Comparison of ENCODE assay signal across 27 cellular contexts in the genomic region with DNA sequence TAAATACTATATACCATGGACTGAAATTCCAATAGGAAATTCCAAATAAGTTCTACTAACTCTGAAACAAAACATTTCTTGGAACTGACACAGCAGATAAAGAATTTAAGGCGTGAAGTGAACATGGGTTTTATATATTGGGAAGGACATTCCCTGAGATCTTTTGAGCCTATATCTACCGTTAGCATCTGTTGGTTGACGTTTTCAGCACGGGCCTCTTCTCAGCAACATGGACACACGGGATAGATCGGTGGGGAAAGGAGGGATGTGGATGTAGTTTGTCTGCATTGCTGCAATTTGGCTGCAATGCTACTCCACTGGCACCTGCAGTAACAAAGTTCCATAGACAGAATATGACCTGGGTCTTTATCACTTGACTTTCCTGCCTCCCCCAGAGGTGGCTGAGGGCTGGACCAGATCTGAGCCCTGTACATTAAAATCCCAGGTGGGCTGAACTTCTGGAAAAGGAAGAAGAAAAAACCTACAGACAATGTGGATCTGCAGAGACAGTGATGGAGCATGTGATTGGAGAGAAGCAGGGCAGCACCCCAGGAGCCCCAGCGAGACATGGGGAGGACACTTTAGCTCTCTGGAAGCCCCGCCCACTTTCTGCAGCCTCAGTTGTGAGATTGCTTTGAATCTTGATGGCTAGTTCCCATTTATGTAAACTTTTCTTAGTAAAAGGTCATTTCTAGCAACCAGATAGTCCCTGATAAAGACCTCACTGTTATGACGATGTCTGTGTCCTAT.
DNase-seq lines count a peak whose midpoint lies in the region; ATAC-seq, FAIRE-seq and TF ChIP-seq lines count a peak whose summit lies in the region.
"Had no signal": no experiment of that assay in that cellular context is flagged by ENCODE, and none has a peak within 500 bp of the region (broad histone marks: within the 10 kb centered on the region; RNA-seq: fewer than 3 reads in every experiment).

No MANE protein-coding gene starts in this region.

- ATAC-seq in Right ventricle myocardium inferior (no peak), left colon (no peak)
- no peak for ATAC-seq in stimulated activated naive B cell treated with anti-CD40 and anti-IgM and Interleukin-4, amounts not matched to agents 10 μg/mL and 1 μg/mL and 100 μg/mL, for 72 hours (replicated peaks)
- ATAC-seq: GM12878, HCT116 had no signal

- no peak for FAIRE-seq in urothelium cell line (lab: Jason Lieb, UNC)
- FAIRE-seq: A204.1, D721Med, GM12878, GM19239 had no signal

- H3K9me2 ChIP-seq in OCI-LY1 (ENCODE audit: low read depth, low read length): no peaks in the 10 kb centered on the region

- H3K4me3 Mint-ChIP-seq in stimulated activated naive B cell treated with anti-CD40 and anti-IgM and Interleukin-4, amounts not matched to agents 10 μg/mL and 1 μg/mL and 100 μg/mL, for 72 hours: no peak overlapping the region
- H3K4me3 Mint-ChIP-seq in mesothelial cell of epicardium: no peak overlapping the region
- H3K4me3 Mint-ChIP-seq: CD14-positive monocyte; CD4-positive, alpha-beta T cell; CD8-positive, alpha-beta memory T cell; H9 had no signal

- H3K9me3 ChIP-seq in left ventricle myocardium inferior (replicated peaks): no peaks in the 10 kb centered on the region
- no peaks in the 10 kb centered on the region for H3K9me3 ChIP-seq in OCI-LY1 (ENCODE audit: low read length)
- H3K9me3 ChIP-seq: BE2C; BLaER1 treated with 17β-estradiol and CSF1 and Interleukin-3, amounts not matched to agents 10 nM and 100 nM had no signal

- H4K20me1 ChIP-seq in OCI-LY1 (ENCODE audit: insufficient read depth, low read length): no peaks in the 10 kb centered on the region
- H4K20me1 ChIP-seq: BLaER1 treated with 17β-estradiol and CSF1 and Interleukin-3, amounts not matched to agents 10 nM and 100 nM had no signal

- peak; percentile 60 for DNase-seq in Right ventricle myocardium inferior (ENCODE audit: missing footprints)
- no peak for DNase-seq in left ventricle myocardium inferior
- DNase-seq in mesenteric fat pad (ENCODE audit: low spot score): peak; percentile 64
- DNase-seq in stimulated activated naive B cell treated with anti-CD40 and anti-IgM and Interleukin-4, amounts not matched to agents 10 μg/mL and 1 μg/mL and 100 μg/mL, for 72 hours: no peak
- no peak for DNase-seq in urothelium cell line (ENCODE audit: low spot score)
- DNase-seq in left colon: no peak
- no peak for DNase-seq in mesothelial cell of epicardium (ENCODE audit: low spot score in 2 of 2, unreplicated experiment in 2 of 2)
- DNase-seq: ACHN; AML-193; BE2C; CD4-positive, alpha-beta T cell; CD8-positive, alpha-beta memory T cell; DMS 273 treated with DMSO at 0.1 percent for 48 hours; DMS79; EL; GDM1; GOT3; H9 had no signal

- H3K9ac ChIP-seq in OCI-LY1 (ENCODE audit: low read length): no peak overlapping the region
- H3K9ac ChIP-seq: BLaER1 treated with 17β-estradiol and CSF1 and Interleukin-3, amounts not matched to agents 10 nM and 100 nM had no signal

- no peaks in the 10 kb centered on the region for H3F3A ChIP-seq in OCI-LY1 (ENCODE audit: insufficient read depth, low read length)

- H3K4me1 ChIP-seq in left ventricle myocardium inferior (peaks cover 11% of the 10 kb centered on the region), OCI-LY1 (ENCODE audit: insufficient read depth, low read length, severe bottlenecking) (peaks cover 68% of the 10 kb centered on the region)
- H3K4me1 ChIP-seq: BE2C had no signal

- no peak overlapping the region for H3K4me2 ChIP-seq in OCI-LY1 (ENCODE audit: low read length)
- H3K4me2 ChIP-seq: BLaER1 treated with 17β-estradiol and CSF1 and Interleukin-3, amounts not matched to agents 10 nM and 100 nM had no signal

- no peaks in the 10 kb centered on the region for H3K36me3 ChIP-seq in left ventricle myocardium inferior
- H3K36me3 ChIP-seq in OCI-LY1 (ENCODE audit: insufficient read depth, low read length): no peaks in the 10 kb centered on the region; the same call in 1 of the 2 replicates
- H3K36me3 ChIP-seq: BE2C; BLaER1 treated with 17β-estradiol and CSF1 and Interleukin-3, amounts not matched to agents 10 nM and 100 nM had no signal

- no peak overlapping the region for H3K27ac ChIP-seq in left ventricle myocardium inferior (replicated peaks)
- peak overlapping the region; percentile 26 for H3K27ac ChIP-seq in OCI-LY1 (ENCODE audit: low read depth, low read length, poor library complexity, severe bottlenecking)
- H3K27ac ChIP-seq: 22Rv1; BLaER1 treated with 17β-estradiol and CSF1 and Interleukin-3, amounts not matched to agents 10 nM and 100 nM had no signal

- no peak overlapping the region for H2AFZ ChIP-seq in OCI-LY1 (ENCODE audit: low read length)

- TF ChIP-seq CTCF in left ventricle myocardium inferior (IDR thresholded peaks at IDR 0.05; ENCODE audit: borderline replicate concordance) (no peak), OCI-LY1 (IDR thresholded peaks at IDR 0.05; ENCODE audit: low read length) (no peak), mesothelial cell of epicardium (IDR thresholded peaks at IDR 0.05; ENCODE audit: unreplicated experiment) (no peak)

- no peaks in the 10 kb centered on the region for H3K79me2 ChIP-seq in OCI-LY1 (ENCODE audit: insufficient read depth, low read length)

- no peaks in the 10 kb centered on the region for H3K27me3 ChIP-seq in left ventricle myocardium inferior (ENCODE audit: low read depth)
- H3K27me3 ChIP-seq in OCI-LY1 (ENCODE audit: insufficient read depth, low read length): no peaks in the 10 kb centered on the region
- H3K27me3 ChIP-seq: BE2C; BLaER1 treated with 17β-estradiol and CSF1 and Interleukin-3, amounts not matched to agents 10 nM and 100 nM had no signal

- H3K27me3 Mint-ChIP-seq in stimulated activated naive B cell treated with anti-CD40 and anti-IgM and Interleukin-4, amounts not matched to agents 10 μg/mL and 1 μg/mL and 100 μg/mL, for 72 hours: peaks cover 3 to 15% of the 10 kb centered on the region in 2 donors
- no peaks in the 10 kb centered on the region for H3K27me3 Mint-ChIP-seq in mesothelial cell of epicardium (ENCODE audit: low read depth)
- H3K27me3 Mint-ChIP-seq: CD4-positive, alpha-beta T cell had no signal

- no peaks in the 10 kb centered on the region for H3K36me3 Mint-ChIP-seq in stimulated activated naive B cell treated with anti-CD40 and anti-IgM and Interleukin-4, amounts not matched to agents 10 μg/mL and 1 μg/mL and 100 μg/mL, for 72 hours
- H3K36me3 Mint-ChIP-seq in mesothelial cell of epicardium: no peaks in the 10 kb centered on the region
- H3K36me3 Mint-ChIP-seq: CD8-positive, alpha-beta memory T cell had no signal

- H3K27ac Mint-ChIP-seq in stimulated activated naive B cell treated with anti-CD40 and anti-IgM and Interleukin-4, amounts not matched to agents 10 μg/mL and 1 μg/mL and 100 μg/mL, for 72 hours: peak overlapping the region; percentile 73
- no peak overlapping the region for H3K27ac Mint-ChIP-seq in mesothelial cell of epicardium
- H3K27ac Mint-ChIP-seq: CD14-positive monocyte; CD4-positive, alpha-beta T cell; H9 had no signal

- no peaks in the 10 kb centered on the region for H3K9me3 Mint-ChIP-seq in stimulated activated naive B cell treated with anti-CD40 and anti-IgM and Interleukin-4, amounts not matched to agents 10 μg/mL and 1 μg/mL and 100 μg/mL, for 72 hours
- H3K9me3 Mint-ChIP-seq in mesothelial cell of epicardium: no peaks in the 10 kb centered on the region
- H3K9me3 Mint-ChIP-seq: CD14-positive monocyte; CD4-positive, alpha-beta T cell; CD8-positive, alpha-beta memory T cell; H9 had no signal

- H3K4me3 ChIP-seq in left ventricle myocardium inferior (no peak overlapping the region), OCI-LY1 (ENCODE audit: low read depth, low read length, poor library complexity, severe bottlenecking) (no peak overlapping the region)
- H3K4me3 ChIP-seq: BLaER1 treated with 17β-estradiol and CSF1 and Interleukin-3, amounts not matched to agents 10 nM and 100 nM; GM12878 had no signal

- H3K4me1 Mint-ChIP-seq in stimulated activated naive B cell treated with anti-CD40 and anti-IgM and Interleukin-4, amounts not matched to agents 10 μg/mL and 1 μg/mL and 100 μg/mL, for 72 hours: peaks cover 17 to 19% of the 10 kb centered on the region in 2 donors
- H3K4me1 Mint-ChIP-seq in mesothelial cell of epicardium: peaks cover 3% of the 10 kb centered on the region
- H3K4me1 Mint-ChIP-seq: CD8-positive, alpha-beta memory T cell had no signal

- intact Hi-C loops in Right ventricle myocardium inferior (cut with DNase I) (no loop called here), left ventricle myocardium inferior (cut with micrococcal nuclease) (no loop called here), left colon (cut with DNase I, micrococcal nuclease) (no loop called here)

Comparison
In these comparisons a context has a peak if more than half of its experiments do, and no peak if none do; other contexts are left out.
1. DNase-seq: peak in Right ventricle myocardium inferior (single experiment) and mesenteric fat pad (single experiment); none in left ventricle myocardium inferior (single experiment), stimulated activated naive B cell treated with anti-CD40 and anti-IgM and Interleukin-4, amounts not matched to agents 10 μg/mL and 1 μg/mL and 100 μg/mL, for 72 hours (single experiment), urothelium cell line (single experiment), left colon (0 of 2) and mesothelial cell of epicardium (0 of 2).